In the genomic region with DNA sequence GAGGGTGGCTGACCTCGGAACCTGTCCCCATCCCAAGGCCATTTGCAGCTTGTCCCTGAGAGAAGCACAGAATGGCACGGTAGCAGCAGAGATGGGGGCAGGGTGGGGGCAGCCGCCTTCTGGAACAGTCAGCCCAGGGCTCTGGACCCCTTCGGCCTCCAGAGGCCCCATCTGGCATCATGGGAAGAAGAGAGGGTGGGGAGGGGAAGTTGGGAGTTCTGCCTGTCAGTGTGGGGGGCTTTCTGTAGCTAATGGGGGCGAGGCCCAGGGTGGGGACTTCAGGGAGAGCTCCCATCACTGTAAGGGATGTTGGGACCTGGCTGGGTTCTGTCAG, we compare ENCODE assay signal across 9 cellular contexts.
A peak's percentile ranks its signal among the peaks of the same experiment; 100 is the strongest.
DNase-seq lines count a peak whose midpoint lies in the region; ATAC-seq and TF ChIP-seq lines count a peak whose summit lies in the region.
"Had no signal": no experiment of that assay in that cellular context is flagged by ENCODE, and none has a peak within 500 bp of the region (broad histone marks: within the 10 kb centered on the region; RNA-seq: fewer than 3 reads in every experiment).

No MANE protein-coding gene starts in this region.

- H3K27me3 ChIP-seq in BLaER1 (no peaks in the 10 kb centered on the region; the same call in 1 of the 2 replicates), NT2/D1 (ENCODE audit: insufficient read depth, insufficient read length) (peaks cover 11% of the 10 kb centered on the region), mesendoderm (ENCODE audit: insufficient read depth, low read length, poor library complexity) (no peaks in the 10 kb centered on the region), suprapubic skin (peaks cover 80% of the 10 kb centered on the region), vagina (peaks cover 6% of the 10 kb centered on the region)

- no peak for TF ChIP-seq EP300 in suprapubic skin (IDR thresholded peaks at IDR 0.05)

- no peak for ATAC-seq in HG03135 (IDR thresholded peaks at IDR 0.05; ENCODE audit: unreplicated experiment)

- no peak overlapping the region for H2BK120ac ChIP-seq in mesendoderm (ENCODE audit: low read depth, low read length)

- no peak overlapping the region for H2BK5ac ChIP-seq in mesendoderm (ENCODE audit: low read length)

- no peak overlapping the region for H4K8ac ChIP-seq in mesendoderm (ENCODE audit: low read depth, low read length)

- intact Hi-C loops in vagina (cut with DNase I), result no loop called here

- H3K56ac ChIP-seq in mesendoderm (ENCODE audit: low read length), result peak overlapping the region; percentile 42

- H4K5ac ChIP-seq in mesendoderm (ENCODE audit: low read length), result no peak overlapping the region

- TF ChIP-seq CTCF in suprapubic skin (IDR thresholded peaks at IDR 0.05) (no peak), vagina (IDR thresholded peaks at IDR 0.05) (no peak)

- no peaks in the 10 kb centered on the region for H3K79me2 ChIP-seq in mesendoderm (ENCODE audit: control insufficient read depth, insufficient read depth, low read length)

- H4K20me1 ChIP-seq in BLaER1, result no peaks in the 10 kb centered on the region

- H3K4me1 ChIP-seq in BLaER1 (peaks cover 76% of the 10 kb centered on the region), NT2/D1 (ENCODE audit: insufficient read depth, insufficient read length) (peaks cover 37% of the 10 kb centered on the region), mesendoderm (ENCODE audit: control insufficient read depth, low read depth, low read length) (no peaks in the 10 kb centered on the region), suprapubic skin (peaks cover 6% of the 10 kb centered on the region), vagina (peaks cover 13% of the 10 kb centered on the region)

- H3K4me3 ChIP-seq in BLaER1 (no peak overlapping the region), NT2/D1 (ENCODE audit: insufficient read length, low read depth) (no peak overlapping the region), mesendoderm (ENCODE audit: low read length) (no peak overlapping the region), suprapubic skin (no peak overlapping the region), vagina (no peak overlapping the region)

- no peak overlapping the region for H3K4ac ChIP-seq in mesendoderm (ENCODE audit: low read depth, low read length)

- TF ChIP-seq POLR2A in suprapubic skin (IDR thresholded peaks at IDR 0.05), result no peak
- TF ChIP-seq POLR2A in vagina (IDR thresholded peaks at IDR 0.05), result no peak

- no peak overlapping the region for H3K9ac ChIP-seq in BLaER1
- H3K9ac ChIP-seq in NT2/D1 (ENCODE audit: insufficient read length, low read depth), result peak overlapping the region; percentile 44
- H3K9ac ChIP-seq in mesendoderm (ENCODE audit: low read length), result no peak overlapping the region

- no peak overlapping the region for H3K23ac ChIP-seq in mesendoderm (ENCODE audit: low read length)

- no peak overlapping the region for H2AK5ac ChIP-seq in mesendoderm (ENCODE audit: low read length)

- H3K36me3 ChIP-seq in BLaER1 (no peaks in the 10 kb centered on the region), NT2/D1 (ENCODE audit: insufficient read depth, insufficient read length, low read length) (no peaks in the 10 kb centered on the region), mesendoderm (ENCODE audit: control insufficient read depth, insufficient read depth, low read length) (no peaks in the 10 kb centered on the region), suprapubic skin (no peaks in the 10 kb centered on the region), vagina (no peaks in the 10 kb centered on the region)

- no peak overlapping the region for H2BK15ac ChIP-seq in mesendoderm (replicated peaks; ENCODE audit: low read depth)

- no peak overlapping the region for H3K18ac ChIP-seq in mesendoderm (ENCODE audit: low read length)

- DNase-seq in NT2/D1 (ENCODE audit: low read depth, low spot score) (no peak), mesendoderm (no peak), suprapubic skin (ENCODE audit: low spot score in 2 of 2) (peak; percentile 40 to 61), midbrain (lab: John Stamatoyannopoulos, UW) (no peak), vagina (ENCODE audit: extremely low spot score in 2 of 2) (no peak)
- DNase-seq: CD4-positive, CD25-positive, alpha-beta regulatory T cell; DMS53 had no signal

- WGBS in mesendoderm (ENCODE audit: extremely low coverage, insufficient coverage, low lambda C conversion rate), result no CpG with 5 or more reads among the region's 5 CpGs
- WGBS in suprapubic skin, result 50% methylated on average over 3 of the region's 5 CpGs

- H3K79me1 ChIP-seq in mesendoderm (ENCODE audit: low read length), result no peaks in the 10 kb centered on the region

- H3K9me3 ChIP-seq in BLaER1 (no peaks in the 10 kb centered on the region), NT2/D1 (ENCODE audit: insufficient read depth, low read length) (no peaks in the 10 kb centered on the region), suprapubic skin (no peaks in the 10 kb centered on the region), vagina (no peaks in the 10 kb centered on the region)

- H3K4me2 ChIP-seq in BLaER1 (peak overlapping the region; percentile 22), mesendoderm (ENCODE audit: low read length) (no peak overlapping the region)

- H3K27ac ChIP-seq in BLaER1 (no peak overlapping the region), mesendoderm (ENCODE audit: low read depth, low read length) (no peak overlapping the region), suprapubic skin (no peak overlapping the region), vagina (no peak overlapping the region)

Comparison
In these comparisons a context has a peak if more than half of its experiments do, and no peak if none do; other contexts are left out.
1. DNase-seq: peak in suprapubic skin (2 of 2); none in NT2/D1 (single experiment), mesendoderm (single experiment), midbrain (single experiment) and vagina (0 of 2).